Comparison of ENCODE assay signal across 7 cellular contexts in the genomic region with DNA sequence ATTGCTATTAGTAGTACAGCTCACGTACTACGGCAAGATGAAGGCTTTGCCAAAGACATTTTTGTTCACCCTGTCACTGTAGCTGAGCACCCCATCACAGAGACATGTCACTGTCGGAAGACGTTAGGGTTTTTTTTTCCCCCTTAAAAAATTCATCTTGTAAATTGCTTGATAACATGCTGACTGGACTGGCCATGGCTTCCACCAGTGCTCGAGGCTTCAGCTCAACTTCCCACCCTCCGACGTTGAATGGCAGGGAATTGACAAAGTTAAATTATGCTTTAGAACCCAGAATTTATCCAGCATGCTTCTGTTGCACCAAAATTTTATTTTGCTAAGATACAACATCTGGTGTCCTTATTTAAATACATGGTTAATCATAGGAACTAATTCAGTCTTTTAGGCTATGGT. TPM values are rescaled to one million over a fixed set of nuclear protein-coding genes. Genes with fewer than 3 reads are reported as not detected.
A peak's percentile ranks its signal among the peaks of the same experiment; 100 is the strongest.
DNase-seq lines count a peak whose midpoint lies in the region; ATAC-seq and TF ChIP-seq lines count a peak whose summit lies in the region.

No MANE protein-coding gene starts in this region.

- peaks cover 12% of the 10 kb centered on the region; the same call in 1 of the 2 replicates for H4K20me1 ChIP-seq in HCT116 (ENCODE audit: insufficient read depth)

- TF ChIP-seq CTCF in HCT116 (IDR thresholded peaks at IDR 0.05 in 2 of 3, conservative IDR thresholded peaks at IDR 0.05 in 1 of 3; ENCODE audit: borderline replicate concordance in 1 of 3, insufficient read depth in 1 of 3, low read depth in 2 of 3, low read length in 2 of 3) (no peak), WERI-Rb-1 (IDR thresholded peaks at IDR 0.05; ENCODE audit: low read depth, low read length) (no peak)

- peaks cover 12 to 29% of the 10 kb centered on the region in 2 experiments for H3K4me1 ChIP-seq in HCT116 (ENCODE audit: control insufficient read depth in 1 of 2, insufficient read depth in 2 of 2, low read length in 2 of 2)
- peaks cover 6% of the 10 kb centered on the region for H3K4me1 ChIP-seq in iPS-15b (ENCODE audit: control insufficient read depth, insufficient read depth, low read length)
- H3K4me1 ChIP-seq in stomach smooth muscle (ENCODE audit: control insufficient read depth, insufficient read depth, low read length), result peaks cover 6% of the 10 kb centered on the region

- no peak for ATAC-seq in HCT116
- no peak for ATAC-seq in HG02970 (IDR thresholded peaks at IDR 0.05; ENCODE audit: low FRiP score, unreplicated experiment)

- peak overlapping the region; percentile 9 for H2AFZ ChIP-seq in HCT116 (ENCODE audit: low read depth, low read length, poor library complexity, severe bottlenecking)

- no peak for TF ChIP-seq POLR2A in HCT116 (IDR thresholded peaks at IDR 0.05; ENCODE audit: borderline replicate concordance, extremely low read depth, insufficient read depth, insufficient read length)

- CTCF ChIA-PET in HCT116 (lab: Charles Lee), result interaction anchor here (1.0 kb wide), 1 partner anchor 436 kb away, joined by 3 read pairs; no protein-coding TSS in a partner anchor

- H3K4me2 ChIP-seq in HCT116 (ENCODE audit: low read length), result peak overlapping the region; percentile 94

- TSS peak; percentile 79 for BruUV-seq in HCT116 (replicated peaks; lab: Mats Ljungman, UMichigan)

- DNase-seq in HCT116 (ENCODE audit: low read depth, low spot score) (no peak), WERI-Rb-1 (no peak), dedifferentiated amniotic fluid mesenchymal stem cell (ENCODE audit: extremely low spot score) (no peak), 8988T (no peak)

- H3K9ac ChIP-seq in HCT116 (ENCODE audit: low read length) (peak overlapping the region; percentile 56), iPS-15b (ENCODE audit: low read depth, low read length) (peak overlapping the region; percentile 9), stomach smooth muscle (ENCODE audit: low read length in 2 of 2) (peak overlapping the region; percentile 92 to 94)

- POLR2A ChIA-PET in HCT116 (lab: Charles Lee), result no interaction called here

- peaks cover 35% of the 10 kb centered on the region for H3K79me2 ChIP-seq in HCT116 (ENCODE audit: insufficient read depth, low read length)

- H3K27ac ChIP-seq in HCT116 (ENCODE audit: low read depth, low read length), result peak overlapping the region; percentile 88
- peak overlapping the region; percentile 98 for H3K27ac ChIP-seq in WERI-Rb-1
- H3K27ac ChIP-seq in stomach smooth muscle (ENCODE audit: low read length), result peak overlapping the region; percentile 80

- RAD21 ChIA-PET in HCT116 (lab: Charles Lee; ENCODE audit: low non-redundant PET in 1 of 2, low total read pairs in 2 of 2, uncharacterized antibody in 2 of 2, unreplicated experiment in 2 of 2), result no interaction called here

- H3K9me2 ChIP-seq in HCT116 (ENCODE audit: insufficient read depth), result no peaks in the 10 kb centered on the region

- TF ChIP-seq RAD21 in HCT116 (IDR thresholded peaks at IDR 0.05; ENCODE audit: low read depth), result no peak

- H3K36me3 ChIP-seq in HCT116 (ENCODE audit: control insufficient read depth in 1 of 2, insufficient read depth in 2 of 2, low read length in 2 of 2) (0 out of 4 replicates have a peak, but pooled peaks cover 0 to 5% of the 10 kb centered on the region in 2 experiments), WERI-Rb-1 (peaks cover 7% of the 10 kb centered on the region; the same call in 1 of the 2 replicates), iPS-15b (ENCODE audit: control insufficient read depth, insufficient read depth, low read length) (no peaks in the 10 kb centered on the region), stomach smooth muscle (ENCODE audit: control insufficient read depth in 2 of 2, insufficient read depth in 2 of 2, low read length in 2 of 2) (no peaks in the 10 kb centered on the region)

- intact Hi-C loops in HCT116 (cut with micrococcal nuclease), result no loop called here

- H3K9me3 ChIP-seq in HCT116 (ENCODE audit: control insufficient read depth in 1 of 2, insufficient read depth in 1 of 2, low read depth in 1 of 2, low read length in 2 of 2) (no peaks in the 10 kb centered on the region), WERI-Rb-1 (ENCODE audit: severe bottlenecking) (no peaks in the 10 kb centered on the region), iPS-15b (ENCODE audit: control insufficient read depth, insufficient read depth, low read length) (no peaks in the 10 kb centered on the region), stomach smooth muscle (ENCODE audit: control insufficient read depth in 2 of 2, low read length in 2 of 2) (no peaks in the 10 kb centered on the region)

- peak overlapping the region; percentile 53 to 79 for H3K4me3 ChIP-seq in HCT116 (replicated peaks in 1 of 2; ENCODE audit: low read depth in 1 of 2, low read length in 2 of 2)
- peak overlapping the region; percentile 87 for H3K4me3 ChIP-seq in WERI-Rb-1 (ENCODE audit: low read depth, low read length)
- H3K4me3 ChIP-seq in iPS-15b (ENCODE audit: low read depth, low read length), result peak overlapping the region; percentile 82
- peak overlapping the region; percentile 89 to 93 for H3K4me3 ChIP-seq in stomach smooth muscle (ENCODE audit: low read length in 2 of 2)

- H3K27me3 ChIP-seq in HCT116 (ENCODE audit: insufficient read depth, low read length) (no peaks in the 10 kb centered on the region), WERI-Rb-1 (ENCODE audit: insufficient read depth, low read depth, severe bottlenecking) (no peaks in the 10 kb centered on the region), iPS-15b (ENCODE audit: control insufficient read depth, insufficient read depth, low read length) (no peaks in the 10 kb centered on the region), stomach smooth muscle (ENCODE audit: control insufficient read depth in 1 of 2, insufficient read depth in 2 of 2, low read length in 2 of 2) (no peaks in the 10 kb centered on the region)

TF ChIP-seq in HCT116, 20 proteins besides CTCF, POLR2A, EP300 and RAD21:
- TF ChIP-seq POLR2AphosphoS5 (IDR thresholded peaks at IDR 0.05; ENCODE audit: low read depth, low read length) (no peak), JUND (IDR thresholded peaks at IDR 0.05) (no peak), YY1 (IDR thresholded peaks at IDR 0.05; ENCODE audit: extremely low read depth, insufficient replicate concordance, low read depth, low read length) (no peak), FOSL1 (IDR thresholded peaks at IDR 0.05; ENCODE audit: low read depth) (no peak), EGR1 (IDR thresholded peaks at IDR 0.05; ENCODE audit: low read depth) (no peak), ZNF274 (IDR thresholded peaks at IDR 0.05; ENCODE audit: low read depth, low read length) (no peak), EZH2 (IDR thresholded peaks at IDR 0.05) (no peak)
- TF ChIP-seq, protein P1, sequence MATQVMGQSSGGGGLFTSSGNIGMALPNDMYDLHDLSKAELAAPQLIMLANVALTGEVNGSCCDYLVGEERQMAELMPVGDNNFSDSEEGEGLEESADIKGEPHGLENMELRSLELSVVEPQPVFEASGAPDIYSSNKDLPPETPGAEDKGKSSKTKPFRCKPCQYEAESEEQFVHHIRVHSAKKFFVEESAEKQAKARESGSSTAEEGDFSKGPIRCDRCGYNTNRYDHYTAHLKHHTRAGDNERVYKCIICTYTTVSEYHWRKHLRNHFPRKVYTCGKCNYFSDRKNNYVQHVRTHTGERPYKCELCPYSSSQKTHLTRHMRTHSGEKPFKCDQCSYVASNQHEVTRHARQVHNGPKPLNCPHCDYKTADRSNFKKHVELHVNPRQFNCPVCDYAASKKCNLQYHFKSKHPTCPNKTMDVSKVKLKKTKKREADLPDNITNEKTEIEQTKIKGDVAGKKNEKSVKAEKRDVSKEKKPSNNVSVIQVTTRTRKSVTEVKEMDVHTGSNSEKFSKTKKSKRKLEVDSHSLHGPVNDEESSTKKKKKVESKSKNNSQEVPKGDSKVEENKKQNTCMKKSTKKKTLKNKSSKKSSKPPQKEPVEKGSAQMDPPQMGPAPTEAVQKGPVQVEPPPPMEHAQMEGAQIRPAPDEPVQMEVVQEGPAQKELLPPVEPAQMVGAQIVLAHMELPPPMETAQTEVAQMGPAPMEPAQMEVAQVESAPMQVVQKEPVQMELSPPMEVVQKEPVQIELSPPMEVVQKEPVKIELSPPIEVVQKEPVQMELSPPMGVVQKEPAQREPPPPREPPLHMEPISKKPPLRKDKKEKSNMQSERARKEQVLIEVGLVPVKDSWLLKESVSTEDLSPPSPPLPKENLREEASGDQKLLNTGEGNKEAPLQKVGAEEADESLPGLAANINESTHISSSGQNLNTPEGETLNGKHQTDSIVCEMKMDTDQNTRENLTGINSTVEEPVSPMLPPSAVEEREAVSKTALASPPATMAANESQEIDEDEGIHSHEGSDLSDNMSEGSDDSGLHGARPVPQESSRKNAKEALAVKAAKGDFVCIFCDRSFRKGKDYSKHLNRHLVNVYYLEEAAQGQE (IDR thresholded peaks at IDR 0.05; ENCODE audit: low read depth), result no peak
- TF ChIP-seq, protein P2, sequence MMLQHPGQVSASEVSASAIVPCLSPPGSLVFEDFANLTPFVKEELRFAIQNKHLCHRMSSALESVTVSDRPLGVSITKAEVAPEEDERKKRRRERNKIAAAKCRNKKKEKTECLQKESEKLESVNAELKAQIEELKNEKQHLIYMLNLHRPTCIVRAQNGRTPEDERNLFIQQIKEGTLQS (IDR thresholded peaks at IDR 0.05), result no peak

RNA-seq across cellular contexts. Expression of a gene that starts 0.7 kb away (rescaled TPM):
- 37.2 TPM for total RNA-seq in HCT116 (2021; ENCODE audit: unreplicated experiment)
- polyA plus RNA-seq in HCT116 (2012), result 9.7 and 10.9 TPM in 2 replicates

Comparison
In these comparisons a context has a peak if more than half of its experiments do, and no peak if none do; other contexts are left out.
1. H3K9ac ChIP-seq: peak in every context shown above with its lines; median percentile 93 in stomach smooth muscle; 56 in HCT116; 9 in iPS-15b.